ENCODE assay signal across 13 cellular contexts in genomic region chr9:111068816-111069215, GRCh38. TPM values are rescaled to one million over a fixed set of nuclear protein-coding genes. Genes with fewer than 3 reads are reported as not detected.
A peak's percentile ranks its signal among the peaks of the same experiment; 100 is the strongest.
DNase-seq lines count a peak whose midpoint lies in the region; ATAC-seq and TF ChIP-seq lines count a peak whose summit lies in the region.
"Had no signal": no experiment of that assay in that cellular context is flagged by ENCODE, and none has a peak within 500 bp of the region (broad histone marks: within the 10 kb centered on the region; RNA-seq: fewer than 3 reads in every experiment).

No MANE protein-coding gene starts in this region.

- no peaks in the 10 kb centered on the region for H3K9me3 Mint-ChIP-seq in activated CD8-positive, alpha-beta memory T cell treated with anti-CD3 and anti-CD28 coated beads, Interleukin-2, amount 10 ng/mL, durations not matched to agents 7 days and 5 days (ENCODE audit: low read depth)
- H3K9me3 Mint-ChIP-seq in neural progenitor cell, result no peaks in the 10 kb centered on the region
- no peaks in the 10 kb centered on the region for H3K9me3 Mint-ChIP-seq in activated CD4-positive, alpha-beta T cell treated with anti-CD3 and anti-CD28 coated beads, Interleukin-2, amount 10 ng/mL, durations not matched to agents 24 days and 14 days

- H4K20me1 ChIP-seq in SK-N-SH (ENCODE audit: insufficient read depth), result no peaks in the 10 kb centered on the region
- no peaks in the 10 kb centered on the region for H4K20me1 ChIP-seq in neural progenitor cell (ENCODE audit: low read depth)

- no peaks in the 10 kb centered on the region for H3K36me3 Mint-ChIP-seq in activated CD8-positive, alpha-beta memory T cell treated with anti-CD3 and anti-CD28 coated beads, Interleukin-2, amount 10 ng/mL, durations not matched to agents 7 days and 5 days
- H3K36me3 Mint-ChIP-seq in neural progenitor cell, result no peaks in the 10 kb centered on the region
- H3K36me3 Mint-ChIP-seq in activated CD4-positive, alpha-beta T cell treated with anti-CD3 and anti-CD28 coated beads, Interleukin-2, amount 10 ng/mL, durations not matched to agents 24 days and 14 days (ENCODE audit: low read depth), result no peaks in the 10 kb centered on the region

- H3K27me3 ChIP-seq in SK-N-SH (ENCODE audit: insufficient read depth), result no peaks in the 10 kb centered on the region
- no peaks in the 10 kb centered on the region for H3K27me3 ChIP-seq in vagina
- no peaks in the 10 kb centered on the region for H3K27me3 ChIP-seq in neural progenitor cell

- H3K27ac ChIP-seq in SK-N-SH (ENCODE audit: low read depth in 2 of 2, low read length in 1 of 2) (no peak overlapping the region), vagina (peak overlapping the region; percentile 75), neural progenitor cell (no peak overlapping the region)
- H3K27ac ChIP-seq: 22Rv1 had no signal

- no peaks in the 10 kb centered on the region for H3K27me3 Mint-ChIP-seq in activated CD8-positive, alpha-beta memory T cell treated with anti-CD3 and anti-CD28 coated beads, Interleukin-2, amount 10 ng/mL, durations not matched to agents 7 days and 5 days
- H3K27me3 Mint-ChIP-seq in neural progenitor cell (ENCODE audit: insufficient read depth, low read depth), result no peaks in the 10 kb centered on the region
- H3K27me3 Mint-ChIP-seq in activated CD4-positive, alpha-beta T cell treated with anti-CD3 and anti-CD28 coated beads, Interleukin-2, amount 10 ng/mL, durations not matched to agents 24 days and 14 days, result no peaks in the 10 kb centered on the region

- no peaks in the 10 kb centered on the region for H3K9me2 ChIP-seq in SK-N-SH

- CTCF ChIA-PET in SK-N-SH (lab: Yijun Ruan, JAX), result interaction anchor here (0.7 to 2.1 kb wide), 4 partner anchors 13 to 233 kb away, joined by 3 to 4 read pairs (median 3); no protein-coding TSS in a partner anchor
- CTCF ChIA-PET in activated CD8-positive, alpha-beta memory T cell treated with anti-CD3 and anti-CD28 coated beads, Interleukin-2, amount 10 ng/mL, durations not matched to agents 7 days and 5 days (lab: Charles Lee), result no interaction called here

- H3K79me2 ChIP-seq in SK-N-SH (ENCODE audit: insufficient read depth) (no peaks in the 10 kb centered on the region), neural progenitor cell (ENCODE audit: low read depth) (no peaks in the 10 kb centered on the region)

- POLR2A ChIA-PET in SK-N-SH (lab: Yijun Ruan, JAX), result no interaction called here

- H3K4me3 Mint-ChIP-seq in activated CD8-positive, alpha-beta memory T cell treated with anti-CD3 and anti-CD28 coated beads, Interleukin-2, amount 10 ng/mL, durations not matched to agents 7 days and 5 days, result no peak overlapping the region
- no peak overlapping the region for H3K4me3 Mint-ChIP-seq in neural progenitor cell
- H3K4me3 Mint-ChIP-seq in activated CD4-positive, alpha-beta T cell treated with anti-CD3 and anti-CD28 coated beads, Interleukin-2, amount 10 ng/mL, durations not matched to agents 24 days and 14 days, result no peak overlapping the region

- peak; percentile 35; the same call in 2 of the 3 replicates for ATAC-seq in SK-N-SH treated with all-trans-retinoic acid at 6 μM for 48 hours
- peak; percentile 37 for ATAC-seq in omental fat pad (ENCODE audit: low FRiP score)
- ATAC-seq in activated CD8-positive, alpha-beta memory T cell treated with anti-CD3 and anti-CD28 coated beads, Interleukin-2, amount 10 ng/mL, durations not matched to agents 7 days and 5 days, result no peak
- ATAC-seq: activated CD4-positive, CD25-positive, alpha-beta regulatory T cell treated with anti-CD3 and anti-CD28 coated beads, Interleukin-2, amount 50 U/mL, for 24 hours had no signal

- no peak for TF ChIP-seq CTCF in SK-N-SH (IDR thresholded peaks at IDR 0.05)
- no peak for TF ChIP-seq CTCF in omental fat pad (IDR thresholded peaks at IDR 0.05)
- no peak for TF ChIP-seq CTCF in vagina (IDR thresholded peaks at IDR 0.05)
- no peak for TF ChIP-seq CTCF in neural progenitor cell (IDR thresholded peaks at IDR 0.05)

- H3K4me3 ChIP-seq in SK-N-SH (ENCODE audit: low read depth in 2 of 2, low read length in 1 of 2), result no peak overlapping the region
- H3K4me3 ChIP-seq in vagina, result no peak overlapping the region
- no peak overlapping the region for H3K4me3 ChIP-seq in neural progenitor cell

- DNase-seq in SK-N-SH (no peak), fibroblast of the conjunctiva (ENCODE audit: low read depth) (peak; percentile 57), omental fat pad (ENCODE audit: low spot score) (no peak), vagina (ENCODE audit: extremely low spot score in 2 of 2) (no peak), neural progenitor cell (ENCODE audit: low spot score) (no peak)
- DNase-seq in activated CD8-positive, alpha-beta memory T cell treated with anti-CD3 and anti-CD28 coated beads, Interleukin-2, amount 10 ng/mL, durations not matched to agents 7 days and 5 days, result no peak
- no peak for DNase-seq in activated CD4-positive, alpha-beta T cell treated with anti-CD3 and anti-CD28 coated beads, Interleukin-2, amount 10 ng/mL, durations not matched to agents 24 days and 14 days
- DNase-seq: activated T-cell treated with anti-CD3 and anti-CD28 coated beads, Interleukin-2, amount 50 U/mL, for 48 hours; NCI-H187 treated with DMSO at 0.1 percent for 48 hours; SW 1271 had no signal

- no peak overlapping the region for H3K27ac Mint-ChIP-seq in activated CD8-positive, alpha-beta memory T cell treated with anti-CD3 and anti-CD28 coated beads, Interleukin-2, amount 10 ng/mL, durations not matched to agents 7 days and 5 days
- H3K27ac Mint-ChIP-seq in neural progenitor cell, result no peak overlapping the region
- no peak overlapping the region for H3K27ac Mint-ChIP-seq in activated CD4-positive, alpha-beta T cell treated with anti-CD3 and anti-CD28 coated beads, Interleukin-2, amount 10 ng/mL, durations not matched to agents 24 days and 14 days

- H3F3A ChIP-seq in SK-N-SH (replicated peaks; ENCODE audit: insufficient read depth) (no peaks in the 10 kb centered on the region), neural progenitor cell (ENCODE audit: low read depth) (no peaks in the 10 kb centered on the region)

- H3K9me3 ChIP-seq in SK-N-SH, result no peaks in the 10 kb centered on the region
- H3K9me3 ChIP-seq in vagina, result no peaks in the 10 kb centered on the region
- H3K9me3 ChIP-seq in neural progenitor cell (ENCODE audit: low read depth), result no peaks in the 10 kb centered on the region

- H3K4me2 ChIP-seq in SK-N-SH, result no peak overlapping the region
- no peak overlapping the region for H3K4me2 ChIP-seq in neural progenitor cell

- H3K36me3 ChIP-seq in SK-N-SH (replicated peaks in 1 of 2; ENCODE audit: control insufficient read depth in 1 of 2, insufficient read depth in 2 of 2, low read length in 1 of 2) (no peaks in the 10 kb centered on the region), vagina (no peaks in the 10 kb centered on the region), neural progenitor cell (no peaks in the 10 kb centered on the region)

- H3K9ac ChIP-seq in SK-N-SH, result no peak overlapping the region
- no peak overlapping the region for H3K9ac ChIP-seq in neural progenitor cell

- intact Hi-C loops in vagina (cut with DNase I), result loop anchor here (2.0 kb wide), 1 partner anchor 30 kb away; the partner anchor contains the start of gene LPAR1
- intact Hi-C loops in activated CD4-positive, alpha-beta T cell treated with anti-CD3 and anti-CD28 coated beads, Interleukin-2, amount 10 ng/mL, durations not matched to agents 24 days and 14 days (cut with micrococcal nuclease), result no loop called here

- H3K4me1 ChIP-seq in SK-N-SH (ENCODE audit: control insufficient read depth in 1 of 2, insufficient read depth in 2 of 2, low read depth in 1 of 2, low read length in 1 of 2), result peaks cover 8 to 17% of the 10 kb centered on the region in 2 experiments; a peak in 3 of 4 replicates
- H3K4me1 ChIP-seq in vagina, result peaks cover 23% of the 10 kb centered on the region
- peaks cover 6% of the 10 kb centered on the region for H3K4me1 ChIP-seq in neural progenitor cell

- no peaks in the 10 kb centered on the region for H3K4me1 Mint-ChIP-seq in activated CD8-positive, alpha-beta memory T cell treated with anti-CD3 and anti-CD28 coated beads, Interleukin-2, amount 10 ng/mL, durations not matched to agents 7 days and 5 days
- peaks cover 7% of the 10 kb centered on the region for H3K4me1 Mint-ChIP-seq in neural progenitor cell
- no peaks in the 10 kb centered on the region for H3K4me1 Mint-ChIP-seq in activated CD4-positive, alpha-beta T cell treated with anti-CD3 and anti-CD28 coated beads, Interleukin-2, amount 10 ng/mL, durations not matched to agents 24 days and 14 days

- H2AFZ ChIP-seq in SK-N-SH (ENCODE audit: low read depth) (no peak overlapping the region), neural progenitor cell (replicated peaks) (no peak overlapping the region)

- no peak for TF ChIP-seq RAD21 in SK-N-SH (IDR thresholded peaks at IDR 0.05; ENCODE audit: low read length)

- no peak for TF ChIP-seq POLR2A in vagina (IDR thresholded peaks at IDR 0.05)

- TF ChIP-seq EP300 in SK-N-SH (IDR thresholded peaks at IDR 0.05; ENCODE audit: borderline replicate concordance in 1 of 2, low read depth in 1 of 2, low read length in 1 of 2), result no peak

- 81% methylated on average over 5 of the region's 5 CpGs for WGBS in SK-N-SH (ENCODE audit: low lambda C conversion rate)

TF ChIP-seq in SK-N-SH treated with all-trans-retinoic acid at 6 μM for 48 hours, 23 proteins besides CTCF, POLR2A, EP300 and RAD21 (continues in another document):
- TF ChIP-seq ARNTL (CRISPR knock-in tag; IDR thresholded peaks at IDR 0.05; ENCODE audit: borderline replicate concordance, low read depth), result no peak
- TF ChIP-seq ZNF70 (CRISPR knock-in tag; IDR thresholded peaks at IDR 0.05), result no peak
- no peak for TF ChIP-seq ZNF565 (CRISPR knock-in tag; conservative IDR thresholded peaks at IDR 0.05; ENCODE audit: low read depth)
- TF ChIP-seq ZFP30 (CRISPR knock-in tag; IDR thresholded peaks at IDR 0.05), result no peak

TF ChIP-seq in SK-N-SH, 30 proteins besides CTCF, POLR2A, EP300 and RAD21 (continues in another document):
- no peak for TF ChIP-seq POLR2AphosphoS5 (IDR thresholded peaks at IDR 0.05; ENCODE audit: low read depth, low read length)

RNA-seq across cellular contexts. Expression of gene LPAR1, which starts 30.5 kb away (rescaled TPM):
- 9.4 and 12.3 TPM in 2 replicates for polyA plus RNA-seq in SK-N-SH (2012; rRNA removed)
- 8.3 and 9.4 TPM in 2 replicates for polyA plus RNA-seq in SK-N-SH (2012; cell fraction: cytosol; rRNA removed)
- polyA plus RNA-seq in SK-N-SH (2012; cell fraction: nucleus; rRNA removed), result 4.7 and 7.3 TPM in 2 replicates
- 10 to 100 TPM; 25.1 to 93.0 (median 64.8) TPM for total RNA-seq in omental fat pad
- total RNA-seq in vagina, result 83.0 TPM
- not detected for total RNA-seq in activated CD8-positive, alpha-beta memory T cell treated with anti-CD3 and anti-CD28 coated beads, Interleukin-2, amount 10 ng/mL, durations not matched to agents 7 days and 5 days
- 30.3 and 36.0 TPM in 2 replicates for total RNA-seq in neural progenitor cell (ENCODE audit: low replicate concordance)
- total RNA-seq in activated CD4-positive, alpha-beta T cell treated with anti-CD3 and anti-CD28 coated beads, Interleukin-2, amount 10 ng/mL, durations not matched to agents 24 days and 14 days, result not detected in 2 replicates

Comparison
In these comparisons a context has a peak if more than half of its experiments do, and no peak if none do; other contexts are left out.
1. RNA of gene LPAR1, which starts 30.5 kb away (total RNA-seq): 83.0 TPM in vagina (single experiment), 25.1 to 93.0 TPM in omental fat pad and 30.3 to 36.0 TPM in neural progenitor cell; not detected in activated CD8-positive, alpha-beta memory T cell treated with anti-CD3 and anti-CD28 coated beads, Interleukin-2, amount 10 ng/mL, durations not matched to agents 7 days and 5 days and not detected in activated CD4-positive, alpha-beta T cell treated with anti-CD3 and anti-CD28 coated beads, Interleukin-2, amount 10 ng/mL, durations not matched to agents 24 days and 14 days; every median in the first group is over 10 times any median in the second.